Comparison of ENCODE assay signal across 12 cellular contexts in the genomic region with DNA sequence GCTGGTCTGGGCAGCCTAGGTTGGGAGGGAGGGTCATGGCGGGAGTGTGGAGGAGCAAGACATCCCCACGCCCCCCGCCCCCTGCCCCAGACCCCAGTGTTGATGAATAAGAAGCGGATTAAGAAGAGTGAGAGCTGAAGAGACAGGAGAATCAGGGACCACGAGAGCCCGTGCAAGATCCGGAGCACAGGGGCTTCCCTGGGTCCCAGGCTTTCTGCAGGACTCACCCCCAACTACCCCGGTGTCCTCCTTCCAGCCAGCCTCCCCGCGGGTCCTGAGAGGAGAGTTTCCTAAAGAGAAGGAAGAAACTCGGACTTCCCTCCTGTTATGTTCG. TPM values are rescaled to one million over a fixed set of nuclear protein-coding genes. Genes with fewer than 3 reads are reported as not detected.
DNase-seq lines count a peak whose midpoint lies in the region; ATAC-seq and TF ChIP-seq lines count a peak whose summit lies in the region.
"Had no signal": no experiment of that assay in that cellular context is flagged by ENCODE, and none has a peak within 500 bp of the region (broad histone marks: within the 10 kb centered on the region; RNA-seq: fewer than 3 reads in every experiment).

No MANE protein-coding gene starts in this region.

- no peaks in the 10 kb centered on the region for H3K36me3 ChIP-seq in OCI-LY7 (ENCODE audit: insufficient read depth, low read length)
- H3K36me3 ChIP-seq in gastroesophageal sphincter: no peaks in the 10 kb centered on the region
- no peaks in the 10 kb centered on the region for H3K36me3 ChIP-seq in smooth muscle cell (ENCODE audit: low read depth)
- H3K36me3 ChIP-seq: esophagus muscularis mucosa had no signal

- H3K9ac ChIP-seq in smooth muscle cell (ENCODE audit: low read depth): no peak overlapping the region

- peaks cover 15% of the 10 kb centered on the region for H3K4me1 ChIP-seq in OCI-LY7 (ENCODE audit: insufficient read depth, low read length, poor library complexity, severe bottlenecking)
- H3K4me1 ChIP-seq in gastroesophageal sphincter: peaks cover 0 to 26% (median 6%) of the 10 kb centered on the region in 3 donors
- peaks cover 15% of the 10 kb centered on the region for H3K4me1 ChIP-seq in smooth muscle cell (ENCODE audit: low read depth)

- no peak overlapping the region for H3K4me2 ChIP-seq in OCI-LY7 (ENCODE audit: low read length)
- H3K4me2 ChIP-seq in smooth muscle cell: peak overlapping the region; percentile 64

- H3K9me2 ChIP-seq in OCI-LY7 (ENCODE audit: insufficient read depth, low read length): no peaks in the 10 kb centered on the region

- no peaks in the 10 kb centered on the region for H3K9me3 Mint-ChIP-seq in activated CD4-positive, alpha-beta T cell treated with anti-CD3 and anti-CD28 coated beads for 36 hours (ENCODE audit: low read depth)
- H3K9me3 Mint-ChIP-seq: activated naive CD4-positive, alpha-beta T cell treated with anti-CD3 and anti-CD28 coated beads, Interleukin-2, amount 50 U/mL, for 24 hours had no signal

- H3K9me3 ChIP-seq in OCI-LY7 (ENCODE audit: low read length) (no peaks in the 10 kb centered on the region), gastroesophageal sphincter (no peaks in the 10 kb centered on the region), smooth muscle cell (replicated peaks; ENCODE audit: low read depth) (no peaks in the 10 kb centered on the region)
- H3K9me3 ChIP-seq: esophagus muscularis mucosa had no signal

- H3K4me3 ChIP-seq in OCI-LY7 (ENCODE audit: low read depth, low read length, poor library complexity, severe bottlenecking) (no peak overlapping the region), gastroesophageal sphincter (peak overlapping the region in 1 of 2 donors; percentile 4), smooth muscle cell (no peak overlapping the region)

- peaks cover 33% of the 10 kb centered on the region for H3K27me3 Mint-ChIP-seq in activated CD4-positive, alpha-beta T cell treated with anti-CD3 and anti-CD28 coated beads for 36 hours

- H3K36me3 Mint-ChIP-seq in activated CD4-positive, alpha-beta T cell treated with anti-CD3 and anti-CD28 coated beads for 36 hours (ENCODE audit: low read depth): no peaks in the 10 kb centered on the region
- H3K36me3 Mint-ChIP-seq: activated naive CD4-positive, alpha-beta T cell treated with anti-CD3 and anti-CD28 coated beads, Interleukin-2, amount 50 U/mL, for 24 hours had no signal

- 0 out of 2 replicates have a peak overlapping the region, but pooled peaks have one; percentile 35 for H2AFZ ChIP-seq in OCI-LY7 (ENCODE audit: low read length)
- H2AFZ ChIP-seq in smooth muscle cell (ENCODE audit: low read depth): no peak overlapping the region

- ATAC-seq in activated CD4-positive, alpha-beta T cell treated with anti-CD3 and anti-CD28 coated beads for 36 hours: no peak
- ATAC-seq in gastroesophageal sphincter: peak; percentile 1

- TF ChIP-seq POLR2A in gastroesophageal sphincter (IDR thresholded peaks at IDR 0.05): no peak

- no peak overlapping the region for H3K27ac Mint-ChIP-seq in activated CD4-positive, alpha-beta T cell treated with anti-CD3 and anti-CD28 coated beads for 36 hours
- H3K27ac Mint-ChIP-seq: activated naive CD4-positive, alpha-beta T cell treated with anti-CD3 and anti-CD28 coated beads, Interleukin-2, amount 50 U/mL, for 24 hours had no signal

- POLR2A ChIA-PET in activated CD4-positive, alpha-beta T cell treated with anti-CD3 and anti-CD28 coated beads for 36 hours (lab: Charles Lee): no interaction called here
- POLR2A ChIA-PET in OCI-LY7 (lab: Charles Lee): interaction anchor here (0.7 to 1.1 kb wide), 2 partner anchors 22 to 139 kb away, joined by 3 read pairs; no protein-coding TSS in a partner anchor

- peaks cover 4% of the 10 kb centered on the region for H3K4me1 Mint-ChIP-seq in activated CD4-positive, alpha-beta T cell treated with anti-CD3 and anti-CD28 coated beads for 36 hours

- no peaks in the 10 kb centered on the region for H3F3A ChIP-seq in smooth muscle cell (ENCODE audit: low read depth)

- TF ChIP-seq CTCF in OCI-LY7 (conservative IDR thresholded peaks at IDR 0.05; ENCODE audit: low read length): peak; percentile 17; the same call in 1 of the 2 replicates
- TF ChIP-seq CTCF in gastroesophageal sphincter (IDR thresholded peaks at IDR 0.05): no peak
- TF ChIP-seq CTCF in smooth muscle cell (IDR thresholded peaks at IDR 0.05; ENCODE audit: borderline replicate concordance, insufficient read depth, poor library complexity, severe bottlenecking): no peak

- no peak for TF ChIP-seq EP300 in gastroesophageal sphincter (IDR thresholded peaks at IDR 0.05)

- 36% methylated on average over 6 of the region's 12 CpGs; no CpG with 5 or more reads in 1 of the 2 donors for WGBS in gastroesophageal sphincter (ENCODE audit: low coverage in 1 of 2), 2 donors
- WGBS in smooth muscle cell (ENCODE audit: low lambda C conversion rate): 26% methylated on average over 6 of the region's 12 CpGs

- intact Hi-C loops in activated CD4-positive, alpha-beta T cell treated with anti-CD3 and anti-CD28 coated beads for 36 hours (cut with DNase I, micrococcal nuclease): loop anchor here (1.0 to 10.0 kb wide), 4 partner anchors 138 to 751 kb away; no protein-coding TSS in a partner anchor
- intact Hi-C loops in OCI-LY7 (cut with micrococcal nuclease; ENCODE audit: unreplicated experiment): loop anchor here (1.0 kb wide), 1 partner anchor 138 kb away; no protein-coding TSS in a partner anchor

- DNase-seq in activated CD4-positive, alpha-beta T cell treated with anti-CD3 and anti-CD28 coated beads for 36 hours: no peak
- DNase-seq in activated CD4-positive, alpha-beta T cell treated with anti-CD3 and anti-CD28 coated beads, Interleukin-2, amount 50 U/mL, for 4 hours: no peak
- DNase-seq in OCI-LY7 (ENCODE audit: low spot score) (no peak), smooth muscle cell (lab: John Stamatoyannopoulos, UW; ENCODE audit: unreplicated experiment) (no peak), GM19238 (ENCODE audit: insufficient read length, low spot score) (no peak), COR-L47 (lab: John Stamatoyannopoulos, UW) (no peak), NCI-H1694 (lab: John Stamatoyannopoulos, UW) (no peak)

- H3K79me2 ChIP-seq in OCI-LY7 (ENCODE audit: insufficient read depth, low read depth, low read length) (no peaks in the 10 kb centered on the region), smooth muscle cell (ENCODE audit: low read depth) (no peaks in the 10 kb centered on the region)

- H3K27ac ChIP-seq in OCI-LY7 (ENCODE audit: low read depth, low read length, poor library complexity, severe bottlenecking) (no peak overlapping the region), gastroesophageal sphincter (no peak overlapping the region), smooth muscle cell (ENCODE audit: low read depth) (no peak overlapping the region)
- H3K27ac ChIP-seq: esophagus muscularis mucosa had no signal

- H4K20me1 ChIP-seq in OCI-LY7 (ENCODE audit: insufficient read depth, low read length): no peaks in the 10 kb centered on the region
- H4K20me1 ChIP-seq in smooth muscle cell (ENCODE audit: low read depth): no peaks in the 10 kb centered on the region

- H3K4me3 Mint-ChIP-seq in activated CD4-positive, alpha-beta T cell treated with anti-CD3 and anti-CD28 coated beads for 36 hours: peak overlapping the region; percentile 9
- H3K4me3 Mint-ChIP-seq: activated naive CD4-positive, alpha-beta T cell treated with anti-CD3 and anti-CD28 coated beads, Interleukin-2, amount 50 U/mL, for 24 hours had no signal

- CTCF ChIA-PET in activated CD4-positive, alpha-beta T cell treated with anti-CD3 and anti-CD28 coated beads for 36 hours (lab: Charles Lee): interaction anchor here (0.6 to 7.5 kb wide), 24 partner anchors 10 to 1410 kb away, joined by 3 to 261 read pairs (median 4); no protein-coding TSS in a partner anchor
- CTCF ChIA-PET in OCI-LY7 (lab: Charles Lee; ENCODE audit: unreplicated experiment): interaction anchor here (0.7 to 1.6 kb wide), 8 partner anchors 9 to 184 kb away, joined by 3 to 31 read pairs (median 4); no protein-coding TSS in a partner anchor

- peaks cover 19% of the 10 kb centered on the region for H3K27me3 ChIP-seq in gastroesophageal sphincter
- peaks cover 28% of the 10 kb centered on the region for H3K27me3 ChIP-seq in smooth muscle cell (ENCODE audit: low read depth)

- no TSS peak for BruUV-seq in OCI-LY7 (replicated peaks; lab: Mats Ljungman, UMichigan)

RNA-seq across cellular contexts. Expression of gene GHRHR, which starts 20.1 kb away (rescaled TPM):
- not detected for total RNA-seq in activated CD4-positive, alpha-beta T cell treated with anti-CD3 and anti-CD28 coated beads for 36 hours
- not detected in 2 replicates for total RNA-seq in OCI-LY7 (2014; rRNA removed; shearing (Covaris generic))
- total RNA-seq in OCI-LY7 (2022) (not detected in 2 replicates), gastroesophageal sphincter (not detected), smooth muscle cell (not detected in 2 replicates)
- polyA plus RNA-seq in smooth muscle cell: not detected in 2 replicates
- total RNA-seq: A172, esophagus muscularis mucosa, lung microvascular endothelial cell had no signal
